ENCODE assay signal across 1 cellular context in the genomic region with DNA sequence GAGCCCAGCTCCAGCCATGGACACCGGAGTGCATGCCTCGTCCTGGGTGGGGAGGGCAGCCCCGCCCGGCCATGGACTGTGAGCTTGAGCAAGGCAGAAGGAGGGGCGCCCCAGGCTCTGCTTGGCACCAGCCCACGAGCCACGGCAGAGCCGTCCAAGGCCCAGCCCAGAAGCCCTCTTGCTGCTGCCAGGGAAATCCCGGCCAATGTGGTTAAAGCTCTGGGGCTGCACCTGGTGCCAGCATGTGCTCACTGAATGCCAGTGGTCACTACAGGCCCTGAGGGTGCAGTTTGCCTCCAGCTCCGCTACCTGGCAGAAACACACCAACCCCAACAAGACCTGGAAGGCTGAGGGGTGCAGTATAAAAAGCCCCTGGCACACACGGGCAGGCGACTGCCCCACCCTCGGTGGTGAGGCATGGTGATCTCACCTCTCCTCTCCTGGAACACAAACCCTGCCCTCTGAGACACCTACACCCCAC.
TF ChIP-seq lines count a peak whose summit lies in the region.

No MANE protein-coding gene starts in this region.

TF ChIP-seq in liver, 16 proteins besides CTCF, POLR2A, EP300 and RAD21 (continued from another document):
- TF ChIP-seq, protein P1, sequence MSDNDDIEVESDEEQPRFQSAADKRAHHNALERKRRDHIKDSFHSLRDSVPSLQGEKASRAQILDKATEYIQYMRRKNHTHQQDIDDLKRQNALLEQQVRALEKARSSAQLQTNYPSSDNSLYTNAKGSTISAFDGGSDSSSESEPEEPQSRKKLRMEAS (IDR thresholded peaks at IDR 0.05) = peak; percentile 71
- no peak for TF ChIP-seq TAF1 (conservative IDR thresholded peaks at IDR 0.05)
- TF ChIP-seq RXRA (IDR thresholded peaks at IDR 0.05) = peak; percentile 42 to 74
